Comparison of ENCODE assay signal across 35 cellular contexts in genomic region chr4:88390128-88390527, GRCh38. TPM values are rescaled to one million over a fixed set of nuclear protein-coding genes. Genes with fewer than 3 reads are reported as not detected.
DNase-seq lines count a peak whose midpoint lies in the region; ATAC-seq, FAIRE-seq and TF ChIP-seq lines count a peak whose summit lies in the region.
"Had no signal": no experiment of that assay in that cellular context is flagged by ENCODE, and none has a peak within 500 bp of the region (broad histone marks: within the 10 kb centered on the region; RNA-seq: fewer than 3 reads in every experiment).

No MANE protein-coding gene starts in this region.

- no TSS peak for BruUV-seq in GM12878 (replicated peaks; lab: Mats Ljungman, UMichigan)

- H3K27ac ChIP-seq in GM12878 (ENCODE audit: control insufficient read depth, insufficient read depth): no peak overlapping the region
- H3K27ac ChIP-seq: 22Rv1; A549; BLaER1; BLaER1 treated with 17β-estradiol and CSF1 and Interleukin-3, amounts not matched to agents 10 nM and 100 nM; C4-2B had no signal

- no peak overlapping the region for H3K4me3 ChIP-seq in GM12878
- H3K4me3 ChIP-seq: A549; BLaER1; BLaER1 treated with 17β-estradiol and CSF1 and Interleukin-3, amounts not matched to agents 10 nM and 100 nM had no signal

- H3K4me2 ChIP-seq in GM12878 (ENCODE audit: control insufficient read depth, insufficient read depth): no peak overlapping the region
- H3K4me2 ChIP-seq: A549; BLaER1; BLaER1 treated with 17β-estradiol and CSF1 and Interleukin-3, amounts not matched to agents 10 nM and 100 nM had no signal

- no peaks in the 10 kb centered on the region; a peak in 1 of 4 replicates for H3K36me3 ChIP-seq in GM12878 (ENCODE audit: control insufficient read depth in 2 of 2, insufficient read depth in 2 of 2, low read length in 1 of 2)
- H3K36me3 ChIP-seq: BE2C, BLaER1 had no signal

- peaks cover 8% of the 10 kb centered on the region for H3K4me1 Mint-ChIP-seq in activated naive CD4-positive, alpha-beta T cell treated with anti-CD3 and anti-CD28 coated beads, Interleukin-2, amount 50 U/mL, for 24 hours
- H3K4me1 Mint-ChIP-seq: B cell had no signal

- H3K27ac Mint-ChIP-seq in activated naive CD4-positive, alpha-beta T cell treated with anti-CD3 and anti-CD28 coated beads, Interleukin-2, amount 50 U/mL, for 24 hours: peak overlapping the region; percentile 17
- H3K27ac Mint-ChIP-seq: B cell; CD14-positive monocyte; CD4-positive, alpha-beta T cell; CD8-positive, alpha-beta T cell had no signal

- no peak for TF ChIP-seq EP300 in GM12878 (IDR thresholded peaks at IDR 0.05; ENCODE audit: borderline replicate concordance in 1 of 2, control insufficient read depth in 1 of 2, low read depth in 2 of 2, low read length in 2 of 2)

- TF ChIP-seq RAD21 in GM12878 (IDR thresholded peaks at IDR 0.05; ENCODE audit: insufficient read depth, low read depth, low read length): no peak

- SMC1A ChIA-PET in GM12878 (lab: Charles Lee; ENCODE audit: uncharacterized antibody, unreplicated experiment): interaction anchor here (0.7 to 2.3 kb wide), 3 partner anchors 22 to 64 kb away, joined by 5 to 7 read pairs (median 5); no protein-coding TSS in a partner anchor

- RAD21 ChIA-PET in GM12878 (lab: Charles Lee; ENCODE audit: unreplicated experiment): interaction anchor here (1.1 to 1.2 kb wide), 2 partner anchors 124 to 125 kb away, joined by 3 read pairs; no protein-coding TSS in a partner anchor

- no peaks in the 10 kb centered on the region for H3K27me3 ChIP-seq in GM12878 (replicated peaks in 1 of 2; ENCODE audit: control insufficient read depth in 2 of 2, insufficient read depth in 2 of 2, low read length in 1 of 2)
- H3K27me3 ChIP-seq: BE2C; BLaER1; BLaER1 treated with 17β-estradiol and CSF1 and Interleukin-3, amounts not matched to agents 10 nM and 100 nM had no signal

- CTCF ChIA-PET in GM12878 (lab: Yijun Ruan, JAX): no interaction called here

- no peaks in the 10 kb centered on the region for H3K27me3 Mint-ChIP-seq in activated naive CD4-positive, alpha-beta T cell treated with anti-CD3 and anti-CD28 coated beads, Interleukin-2, amount 50 U/mL, for 24 hours
- H3K27me3 Mint-ChIP-seq: B cell; CD4-positive, alpha-beta memory T cell; CD4-positive, alpha-beta T cell; CD4-positive, CD25-positive, alpha-beta regulatory T cell; CD8-positive, alpha-beta memory T cell had no signal

- no peak for TF ChIP-seq CTCF in GM12878 (IDR thresholded peaks at IDR 0.05 in 2 of 3, conservative IDR thresholded peaks at IDR 0.05 in 1 of 3; ENCODE audit: control insufficient read depth in 2 of 3, extremely low read depth in 1 of 3, insufficient read depth in 1 of 3, low read depth in 3 of 3, low read length in 3 of 3)

- 89% methylated on average over 1 of the region's 2 CpGs for WGBS in GM12878 (ENCODE audit: insufficient coverage, insufficient replicate concordance, low lambda C conversion rate, missing lambda C conversion rate)

- H3K9me3 ChIP-seq in GM12878 (replicated peaks; ENCODE audit: control insufficient read depth, insufficient read depth, low read length): no peaks in the 10 kb centered on the region
- H3K9me3 ChIP-seq: A549; BE2C; BLaER1; BLaER1 treated with 17β-estradiol and CSF1 and Interleukin-3, amounts not matched to agents 10 nM and 100 nM; Caco-2 had no signal

- no peaks in the 10 kb centered on the region for H3K79me2 ChIP-seq in GM12878 (ENCODE audit: control insufficient read depth, insufficient read depth, low read length)

- no peak for FAIRE-seq in GM12878 (lab: Jason Lieb, UNC)
- FAIRE-seq: A204.1, A549, D721Med had no signal

- POLR2A ChIA-PET in GM12878 (lab: Charles Lee): interaction anchor here (1.1 to 1.2 kb wide), 2 partner anchors 9 to 12 kb away, joined by 3 read pairs; no protein-coding TSS in a partner anchor

- no peaks in the 10 kb centered on the region for H3K9me3 Mint-ChIP-seq in activated naive CD4-positive, alpha-beta T cell treated with anti-CD3 and anti-CD28 coated beads, Interleukin-2, amount 50 U/mL, for 24 hours
- H3K9me3 Mint-ChIP-seq: CD4-positive, alpha-beta memory T cell; CD4-positive, alpha-beta T cell; CD4-positive, CD25-positive, alpha-beta regulatory T cell; CD8-positive, alpha-beta memory T cell; CD8-positive, alpha-beta T cell had no signal

- H3K4me3 Mint-ChIP-seq in activated naive CD4-positive, alpha-beta T cell treated with anti-CD3 and anti-CD28 coated beads, Interleukin-2, amount 50 U/mL, for 24 hours: no peak overlapping the region
- H3K4me3 Mint-ChIP-seq: B cell; CD14-positive monocyte; CD4-positive, alpha-beta memory T cell; CD4-positive, alpha-beta T cell; CD4-positive, CD25-positive, alpha-beta regulatory T cell; CD8-positive, alpha-beta memory T cell; CD8-positive, alpha-beta T cell had no signal

- H3K4me1 ChIP-seq in GM12878 (ENCODE audit: control insufficient read depth, insufficient read depth, low read length): no peaks in the 10 kb centered on the region
- H3K4me1 ChIP-seq: A549, BE2C, BLaER1, Caco-2 had no signal

- in situ Hi-C loops in GM12878 (cut with MboI): no loop called here

- H3K36me3 Mint-ChIP-seq in activated naive CD4-positive, alpha-beta T cell treated with anti-CD3 and anti-CD28 coated beads, Interleukin-2, amount 50 U/mL, for 24 hours: peaks cover 28% of the 10 kb centered on the region

- peak; percentile 48 to 62 for ATAC-seq in activated CD4-positive, CD25-positive, alpha-beta regulatory T cell treated with anti-CD3 and anti-CD28 coated beads, Interleukin-2, amount 50 U/mL, for 24 hours
- ATAC-seq in GM12878: peak; percentile 51
- no peak for ATAC-seq in HG03175 (IDR thresholded peaks at IDR 0.05; ENCODE audit: unreplicated experiment)
- ATAC-seq: A549; CD8-positive, alpha-beta T cell had no signal

- intact Hi-C loops in GM12878 (cut with micrococcal nuclease; ENCODE audit: unreplicated experiment): no loop called here

- H4K20me1 ChIP-seq in GM12878 (ENCODE audit: control insufficient read depth, insufficient read depth): no peaks in the 10 kb centered on the region
- H4K20me1 ChIP-seq: BLaER1; BLaER1 treated with 17β-estradiol and CSF1 and Interleukin-3, amounts not matched to agents 10 nM and 100 nM had no signal

- no peak overlapping the region for H2AFZ ChIP-seq in GM12878 (ENCODE audit: control insufficient read depth, low read depth, low read length)

- no peak for TF ChIP-seq POLR2A in GM12878 (IDR thresholded peaks at IDR 0.05; ENCODE audit: low read depth, low read length)

- no peak overlapping the region for H3K9ac ChIP-seq in GM12878 (ENCODE audit: control insufficient read depth, insufficient read depth, low read length)
- H3K9ac ChIP-seq: BLaER1; BLaER1 treated with 17β-estradiol and CSF1 and Interleukin-3, amounts not matched to agents 10 nM and 100 nM had no signal

- DNase-seq in activated CD4-positive, CD25-positive, alpha-beta regulatory T cell (lab: John Stamatoyannopoulos, UW): no peak
- DNase-seq in activated naive CD4-positive, alpha-beta T cell (lab: John Stamatoyannopoulos, UW): no peak
- DNase-seq in GM12878 (ENCODE audit: low read depth, low spot score): no peak
- DNase-seq: 8988T; ACHN; AML-193; BE2C; C1 segment of cervical spinal cord; Caco-2; Calu3; CD4-positive, alpha-beta memory T cell; CD4-positive, alpha-beta T cell; CD4-positive, CD25-positive, alpha-beta regulatory T cell; CD8-positive, alpha-beta memory T cell; CD8-positive, alpha-beta T cell; COR-L47; DMS 273 treated with DMSO at 0.1 percent for 48 hours; DMS153; DMS53; DMS79; DMS79 treated with DMSO at 0.1 percent for 48 hours; DND-41; EL had no signal

TF ChIP-seq in GM12878, 131 proteins besides CTCF, POLR2A, EP300 and RAD21:
- TF ChIP-seq IRF3 (IDR thresholded peaks at IDR 0.05) (no peak), PBX3 (IDR thresholded peaks at IDR 0.05; ENCODE audit: insufficient replicate concordance, low read depth, low read length) (no peak), IKZF1 (conservative IDR thresholded peaks at IDR 0.05) (no peak), SIX5 (IDR thresholded peaks at IDR 0.05; ENCODE audit: low read depth, low read length, severe bottlenecking) (no peak), ZNF207 (IDR thresholded peaks at IDR 0.05; ENCODE audit: borderline replicate concordance) (no peak)

RNA-seq across cellular contexts. Expression of gene HERC6, which starts 11.5 kb away (rescaled TPM):
- 28.7 and 35.8 TPM in 2 replicates for total RNA-seq in GM12878 (2013; cell fraction: nucleolus; rRNA removed)
- 8.4 and 11.8 TPM in 2 replicates for total RNA-seq in GM12878 (2014; rRNA removed)
- total RNA-seq in GM12878 (2014; rRNA removed; fragmentation: Illumina TruSeq; extraction: Trizol): 6.3 and 7.5 TPM in 2 replicates
- 5.8 and 5.9 TPM in 2 replicates for total RNA-seq in GM12878 (2021)
- polyA plus RNA-seq in GM12878 (2011; ENCODE audit: low read depth): 2.8 TPM
- polyA plus RNA-seq in GM12878 (2011; rRNA removed): 24.5 and 26.4 TPM in 2 replicates
- polyA plus RNA-seq in GM12878 (2011; cell fraction: cytosol; rRNA removed): 16.4 and 17.8 TPM in 2 replicates
- 17.3 and 19.7 TPM in 2 replicates for polyA plus RNA-seq in GM12878 (2011; cell fraction: nucleus; rRNA removed)
- 4.0 and 4.8 TPM in 2 replicates for polyA plus RNA-seq in GM12878 (2012)
- 7.2 and 11.0 TPM in 2 replicates for polyA plus RNA-seq in GM12878 (2014; fragmentation: Illumina TruSeq; extraction: Trizol)
- 1 to 10 TPM; 1.7 to 2.2 TPM for polyA plus RNA-seq in GM12878 (2014; fragmentation: Nextera tagmentation; extraction: Ambion mirVana)
- 6.0 and 6.2 TPM in 2 replicates for polyA plus RNA-seq in GM12878 (2014; rRNA removed)
- 1 to 10 TPM; 4.6 to 5.0 TPM for polyA plus RNA-seq in GM12878 (2016; fragmentation: Nextera tagmentation; extraction: Ambion mirVana)
- 53.0 and 65.7 TPM in 2 replicates for polyA minus RNA-seq in GM12878 (2011; rRNA and poly(A)+ RNA removed)
- polyA minus RNA-seq in GM12878 (2011; cell fraction: cytosol; rRNA and poly(A)+ RNA removed): 8.5 and 14.0 TPM in 2 replicates
- 16.5 and 16.6 TPM in 2 replicates for polyA minus RNA-seq in GM12878 (2011; cell fraction: nucleus; rRNA and poly(A)+ RNA removed)
